Comparison of ENCODE assay signal across 8 cellular contexts in the genomic region with DNA sequence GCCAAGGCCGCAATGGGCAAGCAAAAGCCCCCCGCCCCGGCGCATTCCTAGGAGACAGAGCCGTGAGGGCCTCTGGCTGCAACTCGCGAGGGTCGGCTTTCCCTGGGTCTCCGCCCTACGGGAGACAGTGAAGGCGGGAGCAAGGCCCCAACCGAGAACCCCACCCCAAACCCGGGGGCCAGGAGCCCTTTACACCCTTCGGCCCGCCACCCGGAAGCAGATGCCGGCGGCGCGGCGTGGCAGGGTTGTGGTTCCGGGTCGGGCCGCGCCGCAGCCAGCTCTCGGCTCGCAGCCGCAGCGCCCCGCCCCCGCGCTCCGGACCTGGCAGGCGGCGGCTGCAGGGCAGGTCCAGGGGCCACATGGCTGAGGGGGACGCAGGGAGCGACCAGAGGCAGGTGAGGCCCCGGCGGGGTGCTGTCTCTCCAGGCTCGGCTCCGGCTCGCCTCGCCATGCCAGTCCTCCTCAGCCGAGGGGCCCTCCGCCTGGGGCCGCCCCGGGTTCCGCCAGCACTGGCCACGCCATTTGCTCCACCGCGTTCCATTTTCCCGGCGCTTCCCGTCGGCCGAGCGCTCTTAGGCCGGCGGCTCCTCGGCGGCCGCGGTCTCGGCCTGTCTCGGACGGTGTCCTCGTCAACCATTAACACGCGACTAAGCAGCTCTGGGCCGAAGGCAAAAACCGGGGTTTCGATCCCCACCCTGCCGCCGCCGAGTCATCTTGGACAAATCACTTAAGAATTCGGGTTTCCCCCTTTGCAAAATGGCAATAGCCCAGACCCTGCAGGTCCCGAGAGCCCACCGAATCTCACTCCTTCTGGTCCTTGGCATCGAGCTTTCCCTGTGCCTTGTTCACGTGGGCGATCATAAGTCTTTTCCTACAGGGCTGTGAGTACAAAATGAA. TPM values are rescaled to one million over a fixed set of nuclear protein-coding genes. Genes with fewer than 3 reads are reported as not detected.
DNase-seq lines count a peak whose midpoint lies in the region; ATAC-seq and TF ChIP-seq lines count a peak whose summit lies in the region.

A gene with protein sequence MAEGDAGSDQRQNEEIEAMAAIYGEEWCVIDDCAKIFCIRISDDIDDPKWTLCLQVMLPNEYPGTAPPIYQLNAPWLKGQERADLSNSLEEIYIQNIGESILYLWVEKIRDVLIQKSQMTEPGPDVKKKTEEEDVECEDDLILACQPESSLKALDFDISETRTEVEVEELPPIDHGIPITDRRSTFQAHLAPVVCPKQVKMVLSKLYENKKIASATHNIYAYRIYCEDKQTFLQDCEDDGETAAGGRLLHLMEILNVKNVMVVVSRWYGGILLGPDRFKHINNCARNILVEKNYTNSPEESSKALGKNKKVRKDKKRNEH (plus strand): TSS at position 273 of the 897 bp plus-strand sequence. CDS start 87 bp downstream, at position 360.

- H3K27me3 Mint-ChIP-seq in nephron progenitor cell (ENCODE audit: low read depth, poor library complexity): peaks cover 11% of the 10 kb centered on the region
- peaks cover 26% of the 10 kb centered on the region for H3K27me3 Mint-ChIP-seq in stimulated activated naive CD8-positive, alpha-beta T cell treated with anti-CD3 and anti-CD28 coated beads, Interleukin-15, Interleukin-2, amounts not matched to agents 100 ng/mL and 50 ng/mL, for 24 hours

- H3K4me3 Mint-ChIP-seq in nephron progenitor cell: peak within 1 kb of the TSS; percentile 97
- H3K4me3 Mint-ChIP-seq in stimulated activated naive CD8-positive, alpha-beta T cell treated with anti-CD3 and anti-CD28 coated beads, Interleukin-15, Interleukin-2, amounts not matched to agents 100 ng/mL and 50 ng/mL, for 24 hours: peak within 1 kb of the TSS; percentile 86

- peaks cover 13% of the 10 kb centered on the region for H3K4me1 ChIP-seq in RWPE2 (ENCODE audit: insufficient read depth, poor library complexity, severe bottlenecking)

- H3K9me3 ChIP-seq in RWPE2 (ENCODE audit: severe bottlenecking): no peaks in the 10 kb centered on the region

- ATAC-seq in GM21515 (IDR thresholded peaks at IDR 0.05; ENCODE audit: unreplicated experiment) (peak; percentile 93), RWPE2 (ENCODE audit: low read depth) (peak; percentile 92)

- H3K27ac Mint-ChIP-seq in nephron progenitor cell: peak within 1 kb of the TSS; percentile 99
- H3K27ac Mint-ChIP-seq in stimulated activated naive CD8-positive, alpha-beta T cell treated with anti-CD3 and anti-CD28 coated beads, Interleukin-15, Interleukin-2, amounts not matched to agents 100 ng/mL and 50 ng/mL, for 24 hours: peak within 1 kb of the TSS; percentile 91

- DNase-seq in DMS153 treated with DMSO at 0.1 percent for 48 hours (lab: John Stamatoyannopoulos, UW; ENCODE audit: unreplicated experiment): peak; percentile 51
- DNase-seq in HuH-7 (ENCODE audit: low spot score): peak; percentile 70
- DNase-seq in RWPE2 (ENCODE audit: low spot score): peak; percentile 89
- DNase-seq in activated gamma-delta T cell (lab: John Stamatoyannopoulos, UW): peak; percentile 47
- DNase-seq in fibroblast of villous mesenchyme (ENCODE audit: low read depth): peak; percentile 78
- peak; percentile 91 for DNase-seq in nephron progenitor cell

- H3K27ac ChIP-seq in RWPE2 (ENCODE audit: poor library complexity, severe bottlenecking): peak within 1 kb of the TSS; percentile 60

- H3K9me3 Mint-ChIP-seq in nephron progenitor cell: no peaks in the 10 kb centered on the region
- H3K9me3 Mint-ChIP-seq in stimulated activated naive CD8-positive, alpha-beta T cell treated with anti-CD3 and anti-CD28 coated beads, Interleukin-15, Interleukin-2, amounts not matched to agents 100 ng/mL and 50 ng/mL, for 24 hours: peaks cover 9% of the 10 kb centered on the region

- peak within 1 kb of the TSS; percentile 61 for H3K4me3 ChIP-seq in RWPE2 (ENCODE audit: severe bottlenecking)
- peak within 1 kb of the TSS; percentile 75 for H3K4me3 ChIP-seq in fibroblast of villous mesenchyme (ENCODE audit: low read depth, low read length)

- H3K36me3 ChIP-seq in RWPE2 (ENCODE audit: low read depth): peaks cover 33% of the 10 kb centered on the region

- H3K36me3 Mint-ChIP-seq in nephron progenitor cell (ENCODE audit: low read depth): peaks cover 19% of the 10 kb centered on the region
- peaks cover 27% of the 10 kb centered on the region for H3K36me3 Mint-ChIP-seq in stimulated activated naive CD8-positive, alpha-beta T cell treated with anti-CD3 and anti-CD28 coated beads, Interleukin-15, Interleukin-2, amounts not matched to agents 100 ng/mL and 50 ng/mL, for 24 hours (ENCODE audit: low read depth)

- no peak for TF ChIP-seq CTCF in RWPE2 (IDR thresholded peaks at IDR 0.05; ENCODE audit: poor library complexity, severe bottlenecking)
- TF ChIP-seq CTCF in fibroblast of villous mesenchyme (IDR thresholded peaks at IDR 0.05; ENCODE audit: insufficient read depth, low read depth, low read length): no peak
- no peak for TF ChIP-seq CTCF in nephron progenitor cell (IDR thresholded peaks at IDR 0.05)

- no peaks in the 10 kb centered on the region for H3K27me3 ChIP-seq in RWPE2 (ENCODE audit: insufficient read depth, poor library complexity, severe bottlenecking)

- H3K4me1 Mint-ChIP-seq in nephron progenitor cell: peaks cover 36% of the 10 kb centered on the region
- H3K4me1 Mint-ChIP-seq in stimulated activated naive CD8-positive, alpha-beta T cell treated with anti-CD3 and anti-CD28 coated beads, Interleukin-15, Interleukin-2, amounts not matched to agents 100 ng/mL and 50 ng/mL, for 24 hours (ENCODE audit: low read depth): peaks cover 26% of the 10 kb centered on the region

RNA-seq across cellular contexts. Expression of the gene that starts here (rescaled TPM):
- 25.8 and 35.4 TPM in 2 replicates for total RNA-seq in fibroblast of villous mesenchyme

Comparison
In these comparisons a context has a peak if more than half of its experiments do, and no peak if none do; other contexts are left out.
1. Peak in every context shown above with its lines: DNase-seq, ATAC-seq, H3K4me3 ChIP-seq and H3K27ac ChIP-seq.